Comparison of ENCODE assay signal across 17 cellular contexts in genomic region chr7:53642361-53642760, GRCh38.
"Had no signal": no experiment of that assay in that cellular context is flagged by ENCODE, and none has a peak within 500 bp of the region (broad histone marks: within the 10 kb centered on the region; RNA-seq: fewer than 3 reads in every experiment).

No MANE protein-coding gene starts in this region.

- ATAC-seq: activated CD4-positive, CD25-positive, alpha-beta regulatory T cell treated with anti-CD3 and anti-CD28 coated beads, Interleukin-2, amount 50 U/mL, for 24 hours; gastrocnemius medialis; stimulated activated naive B cell treated with anti-CD40 and anti-IgM and Interleukin-4, amounts not matched to agents 10 μg/mL and 1 μg/mL and 100 μg/mL, for 72 hours; T-cell had no signal

- H3K27ac Mint-ChIP-seq: stimulated activated naive B cell treated with anti-CD40 and anti-IgM and Interleukin-4, amounts not matched to agents 10 μg/mL and 1 μg/mL and 100 μg/mL, for 72 hours; T-cell had no signal

- DNase-seq: activated naive CD4-positive, alpha-beta T cell; activated T-cell treated with anti-CD3 and anti-CD28 coated beads for 4 hours; anterior cingulate cortex; erythroblast; gastrocnemius medialis; kidney; midbrain; posterior cingulate gyrus; stimulated activated CD4-positive, alpha-beta T cell treated with anti-CD3 and anti-CD28 coated beads, Interleukin-15, amount 100 ng/mL, for 24 hours; stimulated activated CD4-positive, alpha-beta T cell treated with anti-CD3 and anti-CD28 coated beads, Interleukin-4, amount 100 ng/mL, for 1 hour; stimulated activated naive B cell treated with anti-CD40 and anti-IgM and Interleukin-4, amounts not matched to agents 10 μg/mL and 1 μg/mL and 100 μg/mL, for 72 hours; T-cell; T-helper 9 cell; tibial artery had no signal

- H3K36me3 Mint-ChIP-seq: stimulated activated naive B cell treated with anti-CD40 and anti-IgM and Interleukin-4, amounts not matched to agents 10 μg/mL and 1 μg/mL and 100 μg/mL, for 72 hours; T-cell had no signal

- H3K27me3 Mint-ChIP-seq: stimulated activated naive B cell treated with anti-CD40 and anti-IgM and Interleukin-4, amounts not matched to agents 10 μg/mL and 1 μg/mL and 100 μg/mL, for 72 hours; T-cell had no signal

- H3K4me3 Mint-ChIP-seq: stimulated activated naive B cell treated with anti-CD40 and anti-IgM and Interleukin-4, amounts not matched to agents 10 μg/mL and 1 μg/mL and 100 μg/mL, for 72 hours; T-cell had no signal

- H3K4me3 ChIP-seq: cardiac muscle cell, gastrocnemius medialis, tibial artery, vagina had no signal

- H3K4me1 Mint-ChIP-seq: stimulated activated naive B cell treated with anti-CD40 and anti-IgM and Interleukin-4, amounts not matched to agents 10 μg/mL and 1 μg/mL and 100 μg/mL, for 72 hours; T-cell had no signal
